2 cellular contexts compared by ENCODE assay signal in the genomic region with DNA sequence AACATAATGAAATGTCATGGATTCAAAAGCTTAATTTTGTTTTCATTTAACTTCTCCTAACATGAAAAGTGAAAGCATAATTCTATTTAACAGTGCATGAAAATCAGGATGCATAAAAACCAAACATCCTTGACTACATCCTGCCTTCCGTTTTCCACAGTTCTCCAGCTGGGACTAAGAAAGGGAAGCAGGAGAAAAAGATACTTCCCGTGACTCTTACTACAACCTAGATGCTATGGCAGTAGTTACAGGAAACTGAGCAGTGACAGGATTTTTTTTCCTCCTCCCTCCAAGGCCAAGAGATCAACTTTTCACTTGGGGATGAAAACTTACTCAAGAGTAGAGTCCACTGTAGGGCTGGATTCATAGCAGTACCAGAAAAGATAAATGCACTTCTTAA.
TF ChIP-seq lines count a peak whose summit lies in the region.

No MANE protein-coding gene starts in this region.

TF ChIP-seq in HEK293, 187 proteins besides CTCF, POLR2A, EP300 and RAD21:
- TF ChIP-seq ZNF146 (tag by site-specific recombination; IDR thresholded peaks at IDR 0.05), result no peak
- TF ChIP-seq HOXC10 (CRISPR knock-in tag; IDR thresholded peaks at IDR 0.05), result no peak
- TF ChIP-seq ZNF707 (tag by site-specific recombination; IDR thresholded peaks at IDR 0.05), result no peak
- no peak for TF ChIP-seq ZNF843 (tag by site-specific recombination; IDR thresholded peaks at IDR 0.05)
- no peak for TF ChIP-seq ZNF510 (tag by site-specific recombination; IDR thresholded peaks at IDR 0.05; ENCODE audit: insufficient replicate concordance)
- no peak for TF ChIP-seq ZNF274 (IDR thresholded peaks at IDR 0.05; ENCODE audit: low read length)
- no peak for TF ChIP-seq ZNF274 (tag by site-specific recombination; IDR thresholded peaks at IDR 0.05; ENCODE audit: borderline replicate concordance)
- TF ChIP-seq PRDM1 (tag by site-specific recombination; IDR thresholded peaks at IDR 0.05), result peak; percentile 70
- TF ChIP-seq HOXD13 (CRISPR knock-in tag; IDR thresholded peaks at IDR 0.05; ENCODE audit: borderline replicate concordance), result no peak

TF ChIP-seq in HepG2, 621 proteins besides CTCF, POLR2A, EP300 and RAD21:
- TF ChIP-seq, protein P1, sequence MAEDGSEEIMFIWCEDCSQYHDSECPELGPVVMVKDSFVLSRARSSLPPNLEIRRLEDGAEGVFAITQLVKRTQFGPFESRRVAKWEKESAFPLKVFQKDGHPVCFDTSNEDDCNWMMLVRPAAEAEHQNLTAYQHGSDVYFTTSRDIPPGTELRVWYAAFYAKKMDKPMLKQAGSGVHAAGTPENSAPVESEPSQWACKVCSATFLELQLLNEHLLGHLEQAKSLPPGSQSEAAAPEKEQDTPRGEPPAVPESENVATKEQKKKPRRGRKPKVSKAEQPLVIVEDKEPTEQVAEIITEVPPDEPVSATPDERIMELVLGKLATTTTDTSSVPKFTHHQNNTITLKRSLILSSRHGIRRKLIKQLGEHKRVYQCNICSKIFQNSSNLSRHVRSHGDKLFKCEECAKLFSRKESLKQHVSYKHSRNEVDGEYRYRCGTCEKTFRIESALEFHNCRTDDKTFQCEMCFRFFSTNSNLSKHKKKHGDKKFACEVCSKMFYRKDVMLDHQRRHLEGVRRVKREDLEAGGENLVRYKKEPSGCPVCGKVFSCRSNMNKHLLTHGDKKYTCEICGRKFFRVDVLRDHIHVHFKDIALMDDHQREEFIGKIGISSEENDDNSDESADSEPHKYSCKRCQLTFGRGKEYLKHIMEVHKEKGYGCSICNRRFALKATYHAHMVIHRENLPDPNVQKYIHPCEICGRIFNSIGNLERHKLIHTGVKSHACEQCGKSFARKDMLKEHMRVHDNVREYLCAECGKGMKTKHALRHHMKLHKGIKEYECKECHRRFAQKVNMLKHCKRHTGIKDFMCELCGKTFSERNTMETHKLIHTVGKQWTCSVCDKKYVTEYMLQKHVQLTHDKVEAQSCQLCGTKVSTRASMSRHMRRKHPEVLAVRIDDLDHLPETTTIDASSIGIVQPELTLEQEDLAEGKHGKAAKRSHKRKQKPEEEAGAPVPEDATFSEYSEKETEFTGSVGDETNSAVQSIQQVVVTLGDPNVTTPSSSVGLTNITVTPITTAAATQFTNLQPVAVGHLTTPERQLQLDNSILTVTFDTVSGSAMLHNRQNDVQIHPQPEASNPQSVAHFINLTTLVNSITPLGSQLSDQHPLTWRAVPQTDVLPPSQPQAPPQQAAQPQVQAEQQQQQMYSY (CRISPR knock-in tag; IDR thresholded peaks at IDR 0.05), result no peak
- TF ChIP-seq FOXA1 (IDR thresholded peaks at IDR 0.05) (no peak), FOXA1 (CRISPR knock-in tag; IDR thresholded peaks at IDR 0.05) (no peak), ZZZ3 (CRISPR knock-in tag; IDR thresholded peaks at IDR 0.05; ENCODE audit: borderline replicate concordance) (no peak), ZBTB8A (CRISPR knock-in tag; IDR thresholded peaks at IDR 0.05; ENCODE audit: borderline replicate concordance, low read depth) (no peak), KLF12 (CRISPR knock-in tag; IDR thresholded peaks at IDR 0.05; ENCODE audit: borderline replicate concordance) (no peak), CREM (IDR thresholded peaks at IDR 0.05) (no peak), CREM (CRISPR knock-in tag; IDR thresholded peaks at IDR 0.05) (no peak), MED1 (CRISPR knock-in tag; IDR thresholded peaks at IDR 0.05) (no peak), ZNF3 (CRISPR knock-in tag; IDR thresholded peaks at IDR 0.05) (no peak), STAG1 (CRISPR knock-in tag; IDR thresholded peaks at IDR 0.05) (no peak), ZNF883 (CRISPR knock-in tag; IDR thresholded peaks at IDR 0.05; ENCODE audit: not compliant biosample characterization) (no peak)
- TF ChIP-seq, protein P2, sequence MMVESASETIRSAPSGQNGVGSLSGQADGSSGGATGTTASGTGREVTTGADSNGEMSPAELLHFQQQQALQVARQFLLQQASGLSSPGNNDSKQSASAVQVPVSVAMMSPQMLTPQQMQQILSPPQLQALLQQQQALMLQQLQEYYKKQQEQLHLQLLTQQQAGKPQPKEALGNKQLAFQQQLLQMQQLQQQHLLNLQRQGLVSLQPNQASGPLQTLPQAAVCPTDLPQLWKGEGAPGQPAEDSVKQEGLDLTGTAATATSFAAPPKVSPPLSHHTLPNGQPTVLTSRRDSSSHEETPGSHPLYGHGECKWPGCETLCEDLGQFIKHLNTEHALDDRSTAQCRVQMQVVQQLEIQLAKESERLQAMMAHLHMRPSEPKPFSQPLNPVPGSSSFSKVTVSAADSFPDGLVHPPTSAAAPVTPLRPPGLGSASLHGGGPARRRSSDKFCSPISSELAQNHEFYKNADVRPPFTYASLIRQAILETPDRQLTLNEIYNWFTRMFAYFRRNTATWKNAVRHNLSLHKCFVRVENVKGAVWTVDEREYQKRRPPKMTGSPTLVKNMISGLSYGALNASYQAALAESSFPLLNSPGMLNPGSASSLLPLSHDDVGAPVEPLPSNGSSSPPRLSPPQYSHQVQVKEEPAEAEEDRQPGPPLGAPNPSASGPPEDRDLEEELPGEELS (CRISPR knock-in tag; IDR thresholded peaks at IDR 0.05), result no peak
